8 cellular contexts compared by ENCODE assay signal in genomic region chr19:38676023-38676877, GRCh38. TPM values are rescaled to one million over a fixed set of nuclear protein-coding genes. Genes with fewer than 3 reads are reported as not detected.
DNase-seq lines count a peak whose midpoint lies in the region; ATAC-seq and TF ChIP-seq lines count a peak whose summit lies in the region.

No MANE protein-coding gene starts in this region.

- H3K9me3 ChIP-seq in AG04450 (ENCODE audit: control insufficient read depth, insufficient read depth, low read length) (no peaks in the 10 kb centered on the region), mucosa of stomach (ENCODE audit: control insufficient read depth, low read length) (no peaks in the 10 kb centered on the region)

- peaks cover 69% of the 10 kb centered on the region for H3K4me1 ChIP-seq in mucosa of stomach (ENCODE audit: control insufficient read depth, insufficient read depth, low read length)

- H3K27me3 ChIP-seq in AG04450 (ENCODE audit: control insufficient read depth, insufficient read depth, low read length) (no peaks in the 10 kb centered on the region), mucosa of stomach (ENCODE audit: control insufficient read depth, insufficient read depth, low read length) (no peaks in the 10 kb centered on the region)

- intact Hi-C loops in left colon (cut with DNase I, micrococcal nuclease): no loop called here

- ATAC-seq in left colon (no peak), GM21737 (IDR thresholded peaks at IDR 0.05; ENCODE audit: unreplicated experiment) (no peak)

- H3K27ac ChIP-seq in AG04450 (ENCODE audit: low read depth, low read length) (peak overlapping the region; percentile 70), cingulate gyrus (ENCODE audit: low read depth, low read length) (peak overlapping the region; percentile 63)

- H3K9ac ChIP-seq in mucosa of stomach (ENCODE audit: low read length): peak overlapping the region; percentile 50

- H3K4me3 ChIP-seq in AG04450 (ENCODE audit: low read depth, low read length): no peak overlapping the region; the same call in 1 of the 2 replicates
- no peak overlapping the region for H3K4me3 ChIP-seq in mucosa of stomach (ENCODE audit: low read length)

- DNase-seq in AG04450 (ENCODE audit: low read depth, low spot score): no peak
- peak; percentile 70 for DNase-seq in NCI-H226
- no peak for DNase-seq in DMS79 treated with DMSO at 0.1 percent for 48 hours (lab: John Stamatoyannopoulos, UW)
- DNase-seq in left colon: no peak
- no peak for DNase-seq in cerebellum (ENCODE audit: low spot score)

- POLR2A ChIA-PET in AG04450 (lab: Yijun Ruan, JAX): interaction anchor here (1.0 kb wide), 1 partner anchor 35 kb away, joined by 3 read pairs; no protein-coding TSS in a partner anchor

- no peaks in the 10 kb centered on the region for H3K36me3 ChIP-seq in mucosa of stomach (ENCODE audit: control insufficient read depth, insufficient read depth, low read length)

- CTCF ChIA-PET in AG04450 (lab: Charles Lee): no interaction called here

- TF ChIP-seq CTCF in AG04450 (IDR thresholded peaks at IDR 0.05; ENCODE audit: low read depth, low read length): no peak

RNA-seq across cellular contexts. Expression of gene ACTN4, which starts 28.8 kb away (rescaled TPM):
- 300 and 359 TPM in 2 replicates for polyA plus RNA-seq in AG04450 (2011; rRNA removed)
- polyA minus RNA-seq in AG04450 (2011; rRNA and poly(A)+ RNA removed): 243 and 327 TPM in 2 replicates
- total RNA-seq in left colon (1,000 to 10,000 TPM in 1 of 2 donors, 100 to 1,000 TPM in 1; 971 to 1,150 TPM), cerebellum (71.8 TPM)

RNA-seq across cellular contexts. Expression of gene EIF3K, which starts 57.3 kb away (rescaled TPM):
- 168 and 250 TPM in 2 replicates for polyA plus RNA-seq in AG04450 (2011; rRNA removed)
- polyA minus RNA-seq in AG04450 (2011; rRNA and poly(A)+ RNA removed): 283 and 385 TPM in 2 replicates
- total RNA-seq in left colon (100 to 1,000 TPM; 343 to 430 TPM), cerebellum (98.1 TPM)

RNA-seq across cellular contexts. Expression of gene MAP4K1, which starts 58.5 kb away (rescaled TPM):
- 0.09 and 0.31 TPM in 2 replicates for polyA plus RNA-seq in AG04450 (2011; rRNA removed)
- polyA minus RNA-seq in AG04450 (2011; rRNA and poly(A)+ RNA removed): not detected in 2 replicates
- total RNA-seq in left colon (1 to 10 TPM; 2.9 to 6.6 TPM), cerebellum (0.27 TPM)

Comparison
In these comparisons a context has a peak if more than half of its experiments do, and no peak if none do; other contexts are left out.
1. RNA of gene ACTN4, which starts 28.8 kb away (total RNA-seq): 971 to 1,150 TPM in left colon; 71.8 TPM in cerebellum (single experiment); every median in the first group is over 10 times any median in the second.